ENCODE assay signal across 10 cellular contexts in genomic region chr4:144021336-144021990, GRCh38. TPM values are rescaled to one million over a fixed set of nuclear protein-coding genes. Genes with fewer than 3 reads are reported as not detected.
A peak's percentile ranks its signal among the peaks of the same experiment; 100 is the strongest.
DNase-seq lines count a peak whose midpoint lies in the region; ATAC-seq, FAIRE-seq and TF ChIP-seq lines count a peak whose summit lies in the region.
"Not testable (repeated sequence)": the region's sequence is repeated elsewhere in the genome, so short reads cannot be mapped to it uniquely, and the experiment has no call there.
"Had no signal": no experiment of that assay in that cellular context is flagged by ENCODE, and none has a peak within 500 bp of the region (broad histone marks: within the 10 kb centered on the region; RNA-seq: fewer than 3 reads in every experiment).

No MANE protein-coding gene starts in this region.

- not testable (repeated sequence) for H3K27ac Mint-ChIP-seq in natural killer cell

- intact Hi-C loops in natural killer cell (cut with micrococcal nuclease) = not testable (repeated sequence)

- H3K4me1 Mint-ChIP-seq in natural killer cell = not testable (repeated sequence)

- peak; percentile 3 for DNase-seq in GM12864 (ENCODE audit: low read depth)
- peak; percentile 46 for DNase-seq in NCI-H748 (lab: John Stamatoyannopoulos, UW; ENCODE audit: unreplicated experiment)
- DNase-seq in adipocyte (ENCODE audit: low read depth) = peak; percentile 61
- DNase-seq in globus pallidus (ENCODE audit: low spot score) = peak; percentile 2
- DNase-seq in natural killer cell = not testable (repeated sequence)

- H3K27me3 Mint-ChIP-seq in natural killer cell (ENCODE audit: low read depth in 2 of 2) = not testable (repeated sequence)

- H3K9me3 ChIP-seq in adipocyte (ENCODE audit: control insufficient read depth, low read length) = not testable (repeated sequence)

- H3K4me3 ChIP-seq in GM12864 (ENCODE audit: low read depth, low read length); adipocyte (ENCODE audit: low read length): not testable (repeated sequence)

- H3K4me1 ChIP-seq in adipocyte (ENCODE audit: control insufficient read depth, insufficient read depth, low read length) = not testable (repeated sequence)

- peak; percentile 21 for FAIRE-seq in A204.1 (lab: Jason Lieb, UNC)

- H3K9me3 Mint-ChIP-seq in natural killer cell = not testable (repeated sequence)

- H3K36me3 Mint-ChIP-seq in natural killer cell = not testable (repeated sequence)

- H3K4me3 Mint-ChIP-seq in natural killer cell = not testable (repeated sequence)

- not testable (repeated sequence) for H3K9ac ChIP-seq in adipocyte (ENCODE audit: low read length)

- not testable (repeated sequence) for H3K36me3 ChIP-seq in adipocyte (ENCODE audit: control insufficient read depth, insufficient read depth, low read length, severe bottlenecking)

- ATAC-seq in GM21619 (IDR thresholded peaks at IDR 0.05; ENCODE audit: unreplicated experiment) (peak; percentile 86), HG03521 (IDR thresholded peaks at IDR 0.05; ENCODE audit: unreplicated experiment) (peak; percentile 79), natural killer cell (peak; percentile 26 to 77 (median 59))

- H3K27me3 ChIP-seq in adipocyte (replicated peaks; ENCODE audit: control insufficient read depth, insufficient read depth, low read length) = not testable (repeated sequence)

- TF ChIP-seq CTCF in GM12864 (IDR thresholded peaks at IDR 0.05; ENCODE audit: low read depth, low read length, missing control alignments) = peak; percentile 57
- peak; percentile 23 for TF ChIP-seq CTCF in natural killer cell (IDR thresholded peaks at IDR 0.05)

RNA-seq across cellular contexts. Expression of gene GYPB, which starts 2.3 kb away (rescaled TPM):
- total RNA-seq in natural killer cell = not detected
- total RNA-seq: activated T-helper 17 cell treated with anti-CD3 and anti-CD28 coated beads, Interleukin-2, amount 50 U/mL, for 72 hours; T-helper 2 cell treated with Interferon-gamma antibody and Interleukin-4, amounts not matched to agents 100 ng/mL and 5 ng/mL, for 36 hours had no signal
